14 cellular contexts compared by ENCODE assay signal in the genomic region with DNA sequence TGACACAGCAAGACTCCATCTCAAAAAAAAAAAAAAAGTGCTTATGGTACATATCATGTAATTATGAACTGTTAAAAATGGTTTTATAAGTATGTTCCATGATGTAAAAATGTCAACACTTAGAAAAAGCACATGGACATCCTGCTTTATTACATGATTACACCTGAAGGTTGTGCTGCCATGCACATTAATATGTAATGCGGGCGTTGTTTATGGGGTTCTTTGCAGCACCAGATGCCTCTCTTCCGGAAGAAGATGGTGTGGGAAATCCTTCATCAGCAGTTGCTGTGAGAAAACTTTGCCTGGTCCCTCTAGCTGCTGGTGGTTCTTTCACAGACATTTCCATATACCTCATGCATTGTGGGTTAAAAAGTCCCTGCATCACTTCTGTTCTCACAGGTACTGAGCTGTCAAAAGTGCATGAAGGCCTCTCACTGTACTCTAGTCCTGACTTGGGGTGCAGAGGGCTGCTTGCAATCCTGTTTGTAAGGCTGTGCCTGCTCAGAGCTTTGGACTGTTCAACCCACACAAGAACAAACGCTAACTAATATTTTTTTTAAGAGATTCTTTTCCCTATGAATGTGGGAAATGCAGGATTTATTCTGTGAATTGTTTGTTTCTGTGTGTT. TPM values are rescaled to one million over a fixed set of nuclear protein-coding genes. Genes with fewer than 3 reads are reported as not detected.
A peak's percentile ranks its signal among the peaks of the same experiment; 100 is the strongest.
DNase-seq lines count a peak whose midpoint lies in the region; ATAC-seq and TF ChIP-seq lines count a peak whose summit lies in the region.
"Had no signal": no experiment of that assay in that cellular context is flagged by ENCODE, and none has a peak within 500 bp of the region (broad histone marks: within the 10 kb centered on the region; RNA-seq: fewer than 3 reads in every experiment).

No MANE protein-coding gene starts in this region.

- H3K4me3 Mint-ChIP-seq in stimulated activated naive CD8-positive, alpha-beta T cell treated with anti-CD3 and anti-CD28 coated beads, Interleukin-15, amount 100 ng/mL, for 72 hours, result no peak overlapping the region
- no peak overlapping the region for H3K4me3 Mint-ChIP-seq in brain
- H3K4me3 Mint-ChIP-seq: activated CD4-positive, alpha-beta T cell treated with anti-CD3 and anti-CD28 coated beads, Interleukin-2, amount 10 ng/mL, durations not matched to agents 24 days and 14 days had no signal

- H3K36me3 ChIP-seq in mucosa of rectum (ENCODE audit: control insufficient read depth in 2 of 2, insufficient read depth in 2 of 2, low read length in 2 of 2), result peaks cover 15 to 18% of the 10 kb centered on the region in 2 donors
- peaks cover 0 to 45% of the 10 kb centered on the region in 2 donors for H3K36me3 ChIP-seq in vagina

- peak; percentile 62 for ATAC-seq in stimulated activated naive CD8-positive, alpha-beta T cell treated with anti-CD3 and anti-CD28 coated beads, Interleukin-15, amount 100 ng/mL, for 72 hours
- ATAC-seq in stimulated activated naive CD8-positive, alpha-beta T cell treated with anti-CD3 and anti-CD28 coated beads, Interleukin-15, Interleukin-2, amounts not matched to agents 100 U/mL and 50 U/mL, for 24 hours, result no peak
- no peak for ATAC-seq in GM19455 (IDR thresholded peaks at IDR 0.05; ENCODE audit: unreplicated experiment)
- no peak for ATAC-seq in GM21529 (IDR thresholded peaks at IDR 0.05; ENCODE audit: unreplicated experiment)
- ATAC-seq in GM18858 (IDR thresholded peaks at IDR 0.05; ENCODE audit: unreplicated experiment), result no peak

- TF ChIP-seq POLR2A in vagina (IDR thresholded peaks at IDR 0.05), result no peak

- TF ChIP-seq CTCF in brain (conservative IDR thresholded peaks at IDR 0.05) (no peak), vagina (IDR thresholded peaks at IDR 0.05) (no peak)

- H3K9ac ChIP-seq in mucosa of rectum (ENCODE audit: low read depth in 1 of 2, low read length in 2 of 2), result no peak overlapping the region

- no peak for DNase-seq in stimulated activated naive CD8-positive, alpha-beta T cell treated with anti-CD3 and anti-CD28 coated beads, Interleukin-15, amount 100 ng/mL, for 72 hours
- no peak for DNase-seq in stimulated activated naive CD8-positive, alpha-beta T cell treated with anti-CD3 and anti-CD28 coated beads, Interleukin-15, Interleukin-2, amounts not matched to agents 100 U/mL and 50 U/mL, for 24 hours
- no peak for DNase-seq in vagina (ENCODE audit: extremely low spot score in 2 of 2)
- DNase-seq: activated CD4-positive, alpha-beta T cell treated with anti-CD3 and anti-CD28 coated beads, Interleukin-2, amount 10 ng/mL, durations not matched to agents 24 days and 14 days; activated gamma-delta T cell treated with Interleukin-2 at 50 U/mL for 16 hours; BE2C; cortex of kidney; GF-D8; NCI-H1417 treated with DMSO at 0.1 percent for 48 hours had no signal

- H3K27ac ChIP-seq in mucosa of rectum (ENCODE audit: low read depth in 2 of 2, low read length in 2 of 2) (peak overlapping the region; percentile 61 to 62), vagina (peak overlapping the region; percentile 47)

- H3K9me3 Mint-ChIP-seq in stimulated activated naive CD8-positive, alpha-beta T cell treated with anti-CD3 and anti-CD28 coated beads, Interleukin-15, amount 100 ng/mL, for 72 hours, result no peaks in the 10 kb centered on the region
- no peaks in the 10 kb centered on the region for H3K9me3 Mint-ChIP-seq in brain
- H3K9me3 Mint-ChIP-seq: activated CD4-positive, alpha-beta T cell treated with anti-CD3 and anti-CD28 coated beads, Interleukin-2, amount 10 ng/mL, durations not matched to agents 24 days and 14 days had no signal

- H3K27me3 ChIP-seq in mucosa of rectum (ENCODE audit: control insufficient read depth in 2 of 2, insufficient read depth in 2 of 2, low read length in 2 of 2) (no peaks in the 10 kb centered on the region), vagina (no peaks in the 10 kb centered on the region)
- H3K27me3 ChIP-seq: BE2C had no signal

- H3K4me1 ChIP-seq in mucosa of rectum (ENCODE audit: control insufficient read depth in 2 of 2, insufficient read depth in 2 of 2, low read length in 2 of 2), result peaks cover 8 to 21% of the 10 kb centered on the region in 2 donors
- H3K4me1 ChIP-seq in vagina, result peaks cover 12% of the 10 kb centered on the region
- H3K4me1 ChIP-seq: BE2C had no signal

- intact Hi-C loops in vagina (cut with DNase I), result no loop called here

- no peaks in the 10 kb centered on the region for H3K9me3 ChIP-seq in mucosa of rectum (ENCODE audit: control insufficient read depth in 2 of 2, low read length in 2 of 2)
- H3K9me3 ChIP-seq in vagina, result no peaks in the 10 kb centered on the region
- H3K9me3 ChIP-seq: BE2C had no signal

- H3K36me3 Mint-ChIP-seq in brain, result peaks cover 38% of the 10 kb centered on the region

- peaks cover 25% of the 10 kb centered on the region for H3K4me1 Mint-ChIP-seq in stimulated activated naive CD8-positive, alpha-beta T cell treated with anti-CD3 and anti-CD28 coated beads, Interleukin-15, amount 100 ng/mL, for 72 hours
- H3K4me1 Mint-ChIP-seq in brain, result peaks cover 5% of the 10 kb centered on the region

- H3K27me3 Mint-ChIP-seq in stimulated activated naive CD8-positive, alpha-beta T cell treated with anti-CD3 and anti-CD28 coated beads, Interleukin-15, amount 100 ng/mL, for 72 hours, result no peaks in the 10 kb centered on the region
- no peaks in the 10 kb centered on the region for H3K27me3 Mint-ChIP-seq in brain
- H3K27me3 Mint-ChIP-seq: activated CD4-positive, alpha-beta T cell treated with anti-CD3 and anti-CD28 coated beads, Interleukin-2, amount 10 ng/mL, durations not matched to agents 24 days and 14 days had no signal

- peak overlapping the region in 1 of 2 donors; percentile 32 for H3K4me3 ChIP-seq in mucosa of rectum (ENCODE audit: low read length in 2 of 2)
- H3K4me3 ChIP-seq in vagina, result no peak overlapping the region

- H3K27ac Mint-ChIP-seq in stimulated activated naive CD8-positive, alpha-beta T cell treated with anti-CD3 and anti-CD28 coated beads, Interleukin-15, amount 100 ng/mL, for 72 hours, result peak overlapping the region in 1 of 2 donors; percentile 33
- H3K27ac Mint-ChIP-seq in brain, result peak overlapping the region in 3 of 5 experiments; percentile 17 to 83 (median 44)
- H3K27ac Mint-ChIP-seq: activated CD4-positive, alpha-beta T cell treated with anti-CD3 and anti-CD28 coated beads, Interleukin-2, amount 10 ng/mL, durations not matched to agents 24 days and 14 days had no signal

RNA-seq across cellular contexts. Expression of a gene that starts 43.6 kb away (rescaled TPM):
- 11.2 TPM for polyA plus RNA-seq in brain (ENCODE audit: insufficient read depth, low read depth, low replicate concordance)
- total RNA-seq in vagina, result 13.8 TPM
